In genomic region chr13:50229935-50230334, GRCh38 we compare ENCODE assay signal across 20 cellular contexts.
DNase-seq lines count a peak whose midpoint lies in the region; ATAC-seq and TF ChIP-seq lines count a peak whose summit lies in the region.
"Had no signal": no experiment of that assay in that cellular context is flagged by ENCODE, and none has a peak within 500 bp of the region (broad histone marks: within the 10 kb centered on the region; RNA-seq: fewer than 3 reads in every experiment).

No MANE protein-coding gene starts in this region.

- no peaks in the 10 kb centered on the region for H3K36me3 ChIP-seq in osteoblast (ENCODE audit: insufficient read depth, low read length)
- H3K36me3 ChIP-seq: neural progenitor cell, thoracic aorta had no signal

- no peak for ATAC-seq in stimulated activated naive CD8-positive, alpha-beta T cell treated with anti-CD3 and anti-CD28 coated beads, Interleukin-15, amount 100 ng/mL, for 72 hours
- no peak for ATAC-seq in HG02610 (IDR thresholded peaks at IDR 0.05; ENCODE audit: unreplicated experiment)
- ATAC-seq in activated CD4-positive, alpha-beta T cell treated with anti-CD3 and anti-CD28 coated beads for 36 hours: no peak
- ATAC-seq: activated CD8-positive, alpha-beta memory T cell treated with anti-CD3 and anti-CD28 coated beads, Interleukin-2, amount 10 ng/mL, durations not matched to agents 7 days and 5 days; T-cell; WTC11 had no signal

- no peaks in the 10 kb centered on the region for H3K9me3 ChIP-seq in osteoblast (ENCODE audit: low read depth, low read length)
- H3K9me3 ChIP-seq: thoracic aorta had no signal

- H3K27ac ChIP-seq in osteoblast (ENCODE audit: low read depth, low read length): peak overlapping the region; percentile 61
- H3K27ac ChIP-seq: neural progenitor cell, thoracic aorta had no signal

- TF ChIP-seq CTCF in epithelial cell of esophagus (IDR thresholded peaks at IDR 0.05; ENCODE audit: insufficient read depth, low read depth, low read length, missing control alignments) (no peak), osteoblast (IDR thresholded peaks at IDR 0.05; ENCODE audit: extremely low read depth, low read depth, low read length) (no peak)

- no peaks in the 10 kb centered on the region for H3K27me3 ChIP-seq in osteoblast (ENCODE audit: insufficient read depth, low read length)
- H3K27me3 ChIP-seq: neural progenitor cell had no signal

- peaks cover 53% of the 10 kb centered on the region for H3K4me1 Mint-ChIP-seq in stimulated activated naive CD8-positive, alpha-beta T cell treated with anti-CD3 and anti-CD28 coated beads, Interleukin-15, amount 100 ng/mL, for 72 hours
- peaks cover 53% of the 10 kb centered on the region for H3K4me1 Mint-ChIP-seq in activated CD4-positive, alpha-beta T cell treated with anti-CD3 and anti-CD28 coated beads for 36 hours

- H3K4me1 ChIP-seq in osteoblast (ENCODE audit: insufficient read depth, low read length): peaks cover 15% of the 10 kb centered on the region

- H3K4me2 ChIP-seq in osteoblast (ENCODE audit: insufficient read depth, low read length): peak overlapping the region; percentile 76
- H3K4me2 ChIP-seq: neural progenitor cell had no signal

- H3K4me3 Mint-ChIP-seq in stimulated activated naive CD8-positive, alpha-beta T cell treated with anti-CD3 and anti-CD28 coated beads, Interleukin-15, amount 100 ng/mL, for 72 hours: no peak overlapping the region
- no peak overlapping the region for H3K4me3 Mint-ChIP-seq in activated CD4-positive, alpha-beta T cell treated with anti-CD3 and anti-CD28 coated beads for 36 hours
- H3K4me3 Mint-ChIP-seq: activated CD8-positive, alpha-beta memory T cell treated with anti-CD3 and anti-CD28 coated beads, Interleukin-2, amount 10 ng/mL, durations not matched to agents 7 days and 5 days; neural progenitor cell; T-cell; WTC11 had no signal

- no peak overlapping the region for H3K27ac Mint-ChIP-seq in stimulated activated naive CD8-positive, alpha-beta T cell treated with anti-CD3 and anti-CD28 coated beads, Interleukin-15, amount 100 ng/mL, for 72 hours
- H3K27ac Mint-ChIP-seq in activated CD4-positive, alpha-beta T cell treated with anti-CD3 and anti-CD28 coated beads for 36 hours: no peak overlapping the region
- H3K27ac Mint-ChIP-seq: activated CD8-positive, alpha-beta memory T cell treated with anti-CD3 and anti-CD28 coated beads, Interleukin-2, amount 10 ng/mL, durations not matched to agents 7 days and 5 days; neural progenitor cell; T-cell; WTC11 had no signal

- peak; percentile 12 for DNase-seq in Daoy (ENCODE audit: low read depth)
- peak; percentile 37 for DNase-seq in NCI-H226
- peak; percentile 66 for DNase-seq in epithelial cell of esophagus (ENCODE audit: low read depth)
- peak; percentile 32 for DNase-seq in osteoblast (ENCODE audit: insufficient read length, low spot score, missing footprints)
- no peak for DNase-seq in stimulated activated naive CD8-positive, alpha-beta T cell treated with anti-CD3 and anti-CD28 coated beads, Interleukin-15, amount 100 ng/mL, for 72 hours
- DNase-seq in activated CD4-positive, alpha-beta T cell treated with anti-CD3 and anti-CD28 coated beads for 36 hours: no peak
- DNase-seq: activated CD8-positive, alpha-beta memory T cell treated with anti-CD3 and anti-CD28 coated beads, Interleukin-2, amount 10 ng/mL, durations not matched to agents 7 days and 5 days; activated effector memory CD4-positive, alpha-beta T cell treated with anti-CD3 and anti-CD28 coated beads, Interleukin-2, amount 50 U/mL, for 16 hours; C1 segment of cervical spinal cord; glutamatergic neuron; NCI-H1092; right cardiac atrium; Right ventricle myocardium superior; stimulated activated CD4-positive, alpha-beta T cell treated with anti-CD3 and anti-CD28 coated beads, Interleukin-2, amount 100 ng/mL, for 48 hours; T-cell had no signal

- H3K4me3 ChIP-seq in epithelial cell of esophagus (ENCODE audit: low read length): no peak overlapping the region
- H3K4me3 ChIP-seq in osteoblast (ENCODE audit: insufficient read depth, low read length): peak overlapping the region; percentile 21
- H3K4me3 ChIP-seq: neural progenitor cell, thoracic aorta had no signal

- H3K27me3 Mint-ChIP-seq in stimulated activated naive CD8-positive, alpha-beta T cell treated with anti-CD3 and anti-CD28 coated beads, Interleukin-15, amount 100 ng/mL, for 72 hours: peaks cover 14% of the 10 kb centered on the region
- H3K27me3 Mint-ChIP-seq in activated CD4-positive, alpha-beta T cell treated with anti-CD3 and anti-CD28 coated beads for 36 hours: peaks cover 26% of the 10 kb centered on the region
- H3K27me3 Mint-ChIP-seq: IgD-negative memory B cell, T-cell had no signal

- H3K79me2 ChIP-seq in osteoblast (ENCODE audit: insufficient read depth, low read length): no peaks in the 10 kb centered on the region

- H3K36me3 Mint-ChIP-seq in activated CD4-positive, alpha-beta T cell treated with anti-CD3 and anti-CD28 coated beads for 36 hours (ENCODE audit: low read depth): peaks cover 3% of the 10 kb centered on the region

- peak overlapping the region; percentile 56 for H2AFZ ChIP-seq in osteoblast (ENCODE audit: low read length)
- H2AFZ ChIP-seq: neural progenitor cell had no signal

- POLR2A ChIA-PET in activated CD4-positive, alpha-beta T cell treated with anti-CD3 and anti-CD28 coated beads for 36 hours (lab: Charles Lee): interaction anchor here (1.5 kb wide), 1 partner anchor 15 kb away, joined by 5 read pairs; no protein-coding TSS in a partner anchor

- peaks cover 6 to 9% of the 10 kb centered on the region in 2 donors for H3K9me3 Mint-ChIP-seq in stimulated activated naive CD8-positive, alpha-beta T cell treated with anti-CD3 and anti-CD28 coated beads, Interleukin-15, amount 100 ng/mL, for 72 hours
- H3K9me3 Mint-ChIP-seq in activated CD4-positive, alpha-beta T cell treated with anti-CD3 and anti-CD28 coated beads for 36 hours (ENCODE audit: low read depth): peaks cover 6% of the 10 kb centered on the region

- intact Hi-C loops in activated CD4-positive, alpha-beta T cell treated with anti-CD3 and anti-CD28 coated beads for 36 hours (cut with DNase I, micrococcal nuclease): loop anchor here (10.0 kb wide), 2 partner anchors 685 to 1345 kb away; no protein-coding TSS in a partner anchor

- no peaks in the 10 kb centered on the region for H4K20me1 ChIP-seq in osteoblast (ENCODE audit: insufficient read depth, low read length)

- CTCF ChIA-PET in activated CD4-positive, alpha-beta T cell treated with anti-CD3 and anti-CD28 coated beads for 36 hours (lab: Charles Lee): no interaction called here

Comparison
In these comparisons a context has a peak if more than half of its experiments do, and no peak if none do; other contexts are left out.
1. DNase-seq: peak in Daoy (single experiment), NCI-H226 (single experiment), epithelial cell of esophagus (single experiment) and osteoblast (single experiment); none in stimulated activated naive CD8-positive, alpha-beta T cell treated with anti-CD3 and anti-CD28 coated beads, Interleukin-15, amount 100 ng/mL, for 72 hours (0 of 2) and activated CD4-positive, alpha-beta T cell treated with anti-CD3 and anti-CD28 coated beads for 36 hours (single experiment).